Comparison of ENCODE assay signal across 16 cellular contexts in genomic region chr5:6623941-6624340, GRCh38. TPM values are rescaled to one million over a fixed set of nuclear protein-coding genes. Genes with fewer than 3 reads are reported as not detected.
DNase-seq lines count a peak whose midpoint lies in the region; ATAC-seq, FAIRE-seq and TF ChIP-seq lines count a peak whose summit lies in the region.
"Had no signal": no experiment of that assay in that cellular context is flagged by ENCODE, and none has a peak within 500 bp of the region (broad histone marks: within the 10 kb centered on the region; RNA-seq: fewer than 3 reads in every experiment).

No MANE protein-coding gene starts in this region.

- DNase-seq in HepG2 (ENCODE audit: low spot score) (no peak), right lobe of liver (no peak), T-cell (no peak), foreskin keratinocyte (no peak), HT-29 (ENCODE audit: low spot score) (no peak), NCI-H82 treated with DMSO at 0.1 percent for 48 hours (lab: John Stamatoyannopoulos, UW; ENCODE audit: unreplicated experiment) (no peak), SIG-M5 treated with dmso at 0.1 percent for 504 hours (lab: John Stamatoyannopoulos, UW; ENCODE audit: unreplicated experiment) (no peak)
- DNase-seq in stimulated activated effector memory CD8-positive, alpha-beta T cell treated with anti-CD3 and anti-CD28 coated beads, Interleukin-12 subunit alpha, Interleukin-12 subunit beta, amount 100 ng/mL, for 72 hours (ENCODE audit: low spot score in 2 of 2), result no peak
- DNase-seq: C1 segment of cervical spinal cord; Calu3; CD4-positive, alpha-beta T cell; DMS 273 treated with DMSO at 0.1 percent for 48 hours had no signal

- H3K4me2 ChIP-seq in HepG2 (ENCODE audit: low read depth, low read length), result no peak overlapping the region

- H3K4me3 ChIP-seq in HepG2 (replicated peaks in 1 of 3; ENCODE audit: insufficient read depth in 1 of 3, low read depth in 2 of 3, low read length in 3 of 3) (no peak overlapping the region), right lobe of liver (no peak overlapping the region)
- H3K4me3 ChIP-seq: HAP-1 had no signal

- no peaks in the 10 kb centered on the region for H3K27me3 Mint-ChIP-seq in T-cell
- H3K27me3 Mint-ChIP-seq: B cell; CD4-positive, alpha-beta T cell had no signal

- H3K4me1 ChIP-seq in HepG2 (ENCODE audit: insufficient read depth, low read length) (no peaks in the 10 kb centered on the region), right lobe of liver (no peaks in the 10 kb centered on the region), foreskin keratinocyte (no peaks in the 10 kb centered on the region)
- H3K4me1 ChIP-seq: HAP-1 had no signal

- intact Hi-C loops in HepG2 (cut with micrococcal nuclease; ENCODE audit: unreplicated experiment) (no loop called here), right lobe of liver (cut with DNase I) (no loop called here)

- no peak overlapping the region for H2AFZ ChIP-seq in HepG2 (ENCODE audit: low read length)

- CTCF ChIA-PET in HepG2 (lab: Yijun Ruan, JAX; ENCODE audit: low intra/inter-chr PET ratio, low total read pairs), result no interaction called here
- CTCF ChIA-PET in T-cell (lab: Charles Lee), result no interaction called here

- TF ChIP-seq RAD21 in HepG2 (CRISPR knock-in tag; IDR thresholded peaks at IDR 0.05), result no peak

- H3K27ac ChIP-seq in HepG2 (ENCODE audit: extremely low read length, insufficient read depth, low read length), result no peak overlapping the region
- no peak overlapping the region for H3K27ac ChIP-seq in right lobe of liver
- H3K27ac ChIP-seq in foreskin keratinocyte, result no peak overlapping the region

- H3K27ac Mint-ChIP-seq in T-cell, result peak overlapping the region; percentile 0 to 1
- H3K27ac Mint-ChIP-seq in stimulated activated effector memory CD8-positive, alpha-beta T cell treated with anti-CD3 and anti-CD28 coated beads, Interleukin-12 subunit alpha, Interleukin-12 subunit beta, amount 100 ng/mL, for 72 hours, result peak overlapping the region; percentile 7
- H3K27ac Mint-ChIP-seq: B cell; CD4-positive, alpha-beta T cell had no signal

- no peak for ATAC-seq in HepG2
- no peak for ATAC-seq in right lobe of liver
- no peak for ATAC-seq in T-cell (replicated peaks in 1 of 4)
- peak; percentile 23 for ATAC-seq in foreskin keratinocyte
- ATAC-seq in stimulated activated effector memory CD8-positive, alpha-beta T cell treated with anti-CD3 and anti-CD28 coated beads, Interleukin-12 subunit alpha, Interleukin-12 subunit beta, amount 100 ng/mL, for 72 hours, result no peak

- no TSS peak for BruUV-seq in HepG2 (replicated peaks; lab: Mats Ljungman, UMichigan)

- H3K79me2 ChIP-seq in HepG2 (ENCODE audit: insufficient read depth, low read length), result peaks cover 49% of the 10 kb centered on the region

- H3K36me3 Mint-ChIP-seq in T-cell, result peaks cover 60% of the 10 kb centered on the region
- peaks cover 100% of the 10 kb centered on the region for H3K36me3 Mint-ChIP-seq in stimulated activated effector memory CD8-positive, alpha-beta T cell treated with anti-CD3 and anti-CD28 coated beads, Interleukin-12 subunit alpha, Interleukin-12 subunit beta, amount 100 ng/mL, for 72 hours

- H3K4me3 Mint-ChIP-seq in T-cell, result peak overlapping the region in 1 of 3 donors; percentile 0
- no peak overlapping the region for H3K4me3 Mint-ChIP-seq in stimulated activated effector memory CD8-positive, alpha-beta T cell treated with anti-CD3 and anti-CD28 coated beads, Interleukin-12 subunit alpha, Interleukin-12 subunit beta, amount 100 ng/mL, for 72 hours
- H3K4me3 Mint-ChIP-seq: B cell; CD4-positive, alpha-beta T cell had no signal

- H3K27me3 ChIP-seq in HepG2 (ENCODE audit: control insufficient read depth in 1 of 2, insufficient read depth in 2 of 2, low read length in 2 of 2) (no peaks in the 10 kb centered on the region), right lobe of liver (no peaks in the 10 kb centered on the region), foreskin keratinocyte (no peaks in the 10 kb centered on the region)

- H3K9ac ChIP-seq in HepG2 (ENCODE audit: insufficient read depth, low read depth, low read length), result no peak overlapping the region

- TF ChIP-seq POLR2A in HepG2 (IDR thresholded peaks at IDR 0.05; ENCODE audit: insufficient read depth in 1 of 2, low read depth in 2 of 2, low read length in 2 of 2), result no peak
- no peak for TF ChIP-seq POLR2A in right lobe of liver (IDR thresholded peaks at IDR 0.05)

- H3K4me1 Mint-ChIP-seq in T-cell, result peaks cover 37 to 46% (median 38%) of the 10 kb centered on the region in 3 donors
- peaks cover 16% of the 10 kb centered on the region for H3K4me1 Mint-ChIP-seq in stimulated activated effector memory CD8-positive, alpha-beta T cell treated with anti-CD3 and anti-CD28 coated beads, Interleukin-12 subunit alpha, Interleukin-12 subunit beta, amount 100 ng/mL, for 72 hours

- H4K20me1 ChIP-seq in HepG2 (ENCODE audit: insufficient read depth, low read length), result no peaks in the 10 kb centered on the region; the same call in 1 of the 2 replicates

- POLR2A ChIA-PET in HepG2 (lab: Yijun Ruan, JAX) (interaction anchor here (1.6 kb wide), 1 partner anchor 9 kb away, joined by 4 read pairs; the partner anchor contains the start of genes NSUN2 and SRD5A1), T-cell (lab: Charles Lee) (no interaction called here)

- peaks cover 33 to 86% of the 10 kb centered on the region in 2 experiments for H3K36me3 ChIP-seq in HepG2 (replicated peaks in 1 of 2; ENCODE audit: control insufficient read depth in 1 of 2, insufficient read depth in 2 of 2, low read length in 2 of 2)
- peaks cover 0 to 84% (median 35%) of the 10 kb centered on the region in 4 donors for H3K36me3 ChIP-seq in right lobe of liver

- H3K9me3 ChIP-seq in HepG2 (ENCODE audit: low read length) (no peaks in the 10 kb centered on the region), right lobe of liver (no peaks in the 10 kb centered on the region)
- H3K9me3 ChIP-seq: HAP-1 had no signal

- H3K9me3 Mint-ChIP-seq in T-cell, result peaks cover 8 to 16% (median 12%) of the 10 kb centered on the region in 3 donors
- peaks cover 6% of the 10 kb centered on the region for H3K9me3 Mint-ChIP-seq in stimulated activated effector memory CD8-positive, alpha-beta T cell treated with anti-CD3 and anti-CD28 coated beads, Interleukin-12 subunit alpha, Interleukin-12 subunit beta, amount 100 ng/mL, for 72 hours

- in situ Hi-C loops in HepG2 (cut with HindIII; ENCODE audit: extremely low pct_ligation_motif_present, low pct_unique_long_range_greater_than_20kb), result no loop called here

- no peak for TF ChIP-seq EP300 in HepG2 (IDR thresholded peaks at IDR 0.05; ENCODE audit: low read depth in 2 of 2, low read length in 2 of 2)
- TF ChIP-seq EP300 in HepG2 (CRISPR knock-in tag; IDR thresholded peaks at IDR 0.05; ENCODE audit: borderline replicate concordance), result no peak

- 87% methylated on average over 3 of the region's 3 CpGs for WGBS in HepG2 (ENCODE audit: low lambda C conversion rate)
- 93% methylated on average over 3 of the region's 3 CpGs for WGBS in right lobe of liver (ENCODE audit: insufficient coverage, low coverage, low lambda C conversion rate, missing lambda C conversion rate)

- TF ChIP-seq CTCF in HepG2 (CRISPR knock-in tag; IDR thresholded peaks at IDR 0.05), result no peak
- TF ChIP-seq CTCF in right lobe of liver (IDR thresholded peaks at IDR 0.05), result no peak
- TF ChIP-seq CTCF in foreskin keratinocyte (conservative IDR thresholded peaks at IDR 0.05), result no peak

- no peak for FAIRE-seq in HepG2 (lab: Jason Lieb, UNC)
- FAIRE-seq: A204.1, H1 had no signal

RNA-seq across cellular contexts. Expression of gene NSUN2, which starts 8.9 kb away (rescaled TPM):
- total RNA-seq in HepG2 (2016; rRNA removed; fragmentation: Illumina TruSeq; extraction: Trizol) (69.1 and 71.4 TPM in 2 replicates), right lobe of liver (10 to 100 TPM; 24.6 to 42.5 (median 29.1) TPM), T-cell (10 to 100 TPM; 60.8 to 90.9 (median 68.7) TPM), foreskin keratinocyte (88.1 and 102 TPM in 2 replicates)
- 12.3 and 15.9 TPM in 2 replicates for total RNA-seq in HepG2 (2016; cell fraction: cytosol; rRNA removed; fragmentation: Illumina TruSeq; extraction: Trizol; ENCODE audit: low read depth)
- 58.5 and 66.7 TPM in 2 replicates for total RNA-seq in HepG2 (2016; cell fraction: insoluble cytoplasmic fraction; rRNA removed; fragmentation: Illumina TruSeq; extraction: Trizol)
- total RNA-seq in HepG2 (2016; cell fraction: membrane; rRNA removed; fragmentation: Illumina TruSeq; extraction: Trizol), result 16.2 and 18.1 TPM in 2 replicates
- 50.6 and 60.7 TPM in 2 replicates for total RNA-seq in HepG2 (2016; cell fraction: nucleus; rRNA removed; fragmentation: Illumina TruSeq; extraction: Trizol)
- polyA plus RNA-seq in HepG2 (2011; rRNA removed) (51.7 and 52.1 TPM in 2 replicates), foreskin keratinocyte (56.3 and 65.7 TPM in 2 replicates)
- 24.9 and 27.2 TPM in 2 replicates for polyA plus RNA-seq in HepG2 (2011; cell fraction: cytosol; rRNA removed)
- polyA plus RNA-seq in HepG2 (2011; cell fraction: nucleus; rRNA removed), result 138 and 148 TPM in 2 replicates
- polyA plus RNA-seq in HepG2 (2012), result 44.6 and 48.0 TPM in 2 replicates
- 2.3 and 3.1 TPM in 2 replicates for polyA plus RNA-seq in HepG2 (2016; cell fraction: cytosol; fragmentation: Illumina TruSeq; extraction: Trizol; ENCODE audit: low read depth)
- polyA plus RNA-seq in HepG2 (2016; cell fraction: insoluble cytoplasmic fraction; fragmentation: Illumina TruSeq; extraction: Trizol; ENCODE audit: low read depth), result 59.3 and 62.8 TPM in 2 replicates
- polyA plus RNA-seq in HepG2 (2016; cell fraction: membrane; fragmentation: Illumina TruSeq; extraction: Trizol; ENCODE audit: low read depth), result 7.1 and 8.4 TPM in 2 replicates
- 140 and 147 TPM in 2 replicates for polyA plus RNA-seq in HepG2 (2016; cell fraction: nucleus; fragmentation: Illumina TruSeq; extraction: Trizol; ENCODE audit: insufficient read depth, low read depth)
- 25.9 and 113 TPM in 2 replicates for polyA minus RNA-seq in HepG2 (2011; rRNA and poly(A)+ RNA removed; ENCODE audit: low replicate concordance)
- 17.2 and 20.0 TPM in 2 replicates for polyA minus RNA-seq in HepG2 (2011; cell fraction: cytosol; rRNA and poly(A)+ RNA removed)
- polyA minus RNA-seq in HepG2 (2011; cell fraction: nucleus; rRNA and poly(A)+ RNA removed), result 82.3 and 82.4 TPM in 2 replicates
- 76.7 and 83.3 TPM in 2 replicates for total RNA-seq in HT-29 (2014; rRNA removed; shearing (Covaris generic))

RNA-seq across cellular contexts. Expression of gene SRD5A1, which starts 9.3 kb away (rescaled TPM):
- total RNA-seq in HepG2 (2016; rRNA removed; fragmentation: Illumina TruSeq; extraction: Trizol), result 6.1 and 7.1 TPM in 2 replicates
- 2.8 and 4.1 TPM in 2 replicates for total RNA-seq in HepG2 (2016; cell fraction: cytosol; rRNA removed; fragmentation: Illumina TruSeq; extraction: Trizol; ENCODE audit: low read depth)
- total RNA-seq in HepG2 (2016; cell fraction: insoluble cytoplasmic fraction; rRNA removed; fragmentation: Illumina TruSeq; extraction: Trizol), result 5.8 and 5.9 TPM in 2 replicates
- 5.5 and 6.5 TPM in 2 replicates for total RNA-seq in HepG2 (2016; cell fraction: membrane; rRNA removed; fragmentation: Illumina TruSeq; extraction: Trizol)
- total RNA-seq in HepG2 (2016; cell fraction: nucleus; rRNA removed; fragmentation: Illumina TruSeq; extraction: Trizol), result 4.9 and 7.7 TPM in 2 replicates
- polyA plus RNA-seq in HepG2 (2011; rRNA removed), result 9.9 and 11.3 TPM in 2 replicates
- polyA plus RNA-seq in HepG2 (2011; cell fraction: cytosol; rRNA removed), result 7.8 and 8.2 TPM in 2 replicates
- polyA plus RNA-seq in HepG2 (2011; cell fraction: nucleus; rRNA removed), result 10.7 TPM in 2 replicates
- polyA plus RNA-seq in HepG2 (2012), result 4.4 and 4.9 TPM in 2 replicates
- polyA plus RNA-seq in HepG2 (2016; cell fraction: cytosol; fragmentation: Illumina TruSeq; extraction: Trizol; ENCODE audit: low read depth), result 3.6 and 3.9 TPM in 2 replicates
- polyA plus RNA-seq in HepG2 (2016; cell fraction: insoluble cytoplasmic fraction; fragmentation: Illumina TruSeq; extraction: Trizol; ENCODE audit: low read depth), result 8.8 and 9.6 TPM in 2 replicates
- polyA plus RNA-seq in HepG2 (2016; cell fraction: membrane; fragmentation: Illumina TruSeq; extraction: Trizol; ENCODE audit: low read depth), result 6.4 and 6.8 TPM in 2 replicates
- polyA plus RNA-seq in HepG2 (2016; cell fraction: nucleus; fragmentation: Illumina TruSeq; extraction: Trizol; ENCODE audit: insufficient read depth, low read depth), result 8.8 and 9.4 TPM in 2 replicates
- 19.3 and 93.8 TPM in 2 replicates for polyA minus RNA-seq in HepG2 (2011; rRNA and poly(A)+ RNA removed; ENCODE audit: low replicate concordance)
- 2.8 and 4.6 TPM in 2 replicates for polyA minus RNA-seq in HepG2 (2011; cell fraction: cytosol; rRNA and poly(A)+ RNA removed)
- 10.6 and 11.2 TPM in 2 replicates for polyA minus RNA-seq in HepG2 (2011; cell fraction: nucleus; rRNA and poly(A)+ RNA removed)
- total RNA-seq in right lobe of liver, result 10 to 100 TPM; 13.5 to 87.6 (median 52.2) TPM
- 10 to 100 TPM in 2 of 5 donors, 1 to 10 TPM in 3; 2.3 to 13.6 (median 9.6) TPM for total RNA-seq in T-cell
- total RNA-seq in foreskin keratinocyte, result 13.5 and 14.2 TPM in 2 replicates
- 10.8 and 11.4 TPM in 2 replicates for polyA plus RNA-seq in foreskin keratinocyte
- 41.9 and 67.3 TPM in 2 replicates for total RNA-seq in HT-29 (2014; rRNA removed; shearing (Covaris generic))
